ENCODE assay signal across 8 cellular contexts in genomic region chr3:43621406-43621973, GRCh38. TPM values are rescaled to one million over a fixed set of nuclear protein-coding genes. Genes with fewer than 3 reads are reported as not detected.
A peak's percentile ranks its signal among the peaks of the same experiment; 100 is the strongest.
DNase-seq lines count a peak whose midpoint lies in the region; ATAC-seq and TF ChIP-seq lines count a peak whose summit lies in the region.

No MANE protein-coding gene starts in this region.

- H3K4me3 ChIP-seq in dorsolateral prefrontal cortex = peak overlapping the region; percentile 73 to 96 (median 90)
- H3K4me3 ChIP-seq in mesenchymal stem cell (ENCODE audit: insufficient read depth in 1 of 2, low read depth in 1 of 2, low read length in 2 of 2) = peak overlapping the region; percentile 81 to 95
- H3K4me3 ChIP-seq in urinary bladder (ENCODE audit: low read depth, low read length) = peak overlapping the region; percentile 70

- no peak overlapping the region for H2BK12ac ChIP-seq in mesenchymal stem cell (ENCODE audit: low read length in 2 of 2)

- peak overlapping the region; percentile 29 for H2BK120ac ChIP-seq in mesenchymal stem cell (ENCODE audit: low read depth, low read length)

- peaks cover 11% of the 10 kb centered on the region for H3K79me1 ChIP-seq in mesenchymal stem cell (replicated peaks; ENCODE audit: low read length, poor library complexity, severe bottlenecking)

- no peak overlapping the region for H4K91ac ChIP-seq in mesenchymal stem cell (ENCODE audit: low read length)

- peak overlapping the region; percentile 36 for H4K8ac ChIP-seq in mesenchymal stem cell (ENCODE audit: low read length)

- H3K27me3 ChIP-seq in dorsolateral prefrontal cortex (no peaks in the 10 kb centered on the region), mesenchymal stem cell (ENCODE audit: control insufficient read depth in 1 of 2, insufficient read depth in 1 of 2, low read length in 2 of 2) (no peaks in the 10 kb centered on the region)

- H3K4me1 ChIP-seq in mesenchymal stem cell (ENCODE audit: control insufficient read depth, insufficient read depth, low read depth, low read length) (peaks cover 5% of the 10 kb centered on the region), urinary bladder (ENCODE audit: insufficient read depth) (no peaks in the 10 kb centered on the region)

- H3K27ac ChIP-seq in dorsolateral prefrontal cortex = peak overlapping the region in 56 of 59 donors; percentile 50 to 95 (median 81)
- H3K27ac ChIP-seq in mesenchymal stem cell (ENCODE audit: low read length, poor library complexity, severe bottlenecking) = peak overlapping the region; percentile 15
- H3K27ac ChIP-seq in urinary bladder (ENCODE audit: low read depth) = peak overlapping the region; percentile 61

- WGBS in mesenchymal stem cell = under 1% methylated on average over 44 of the region's 44 CpGs
- WGBS in urinary bladder = under 1% methylated on average over 44 of the region's 44 CpGs

- peak overlapping the region; percentile 72 for H2AFZ ChIP-seq in mesenchymal stem cell (ENCODE audit: low read depth, low read length)

- DNase-seq in NAMALWA (ENCODE audit: low spot score) (peak; percentile 16), dorsolateral prefrontal cortex (peak in 5 of 10 donors; percentile 15 to 53 (median 48)), mesenchymal stem cell (no peak), superior temporal gyrus (ENCODE audit: extremely low spot score) (no peak), dermis blood vessel endothelial cell (no peak), NCI-H510A (lab: John Stamatoyannopoulos, UW) (no peak)

- no peak overlapping the region for H3K23ac ChIP-seq in mesenchymal stem cell (ENCODE audit: low read length in 2 of 2)

- peak overlapping the region; percentile 84 for H2BK15ac ChIP-seq in mesenchymal stem cell (ENCODE audit: low read depth, poor library complexity, severe bottlenecking)

- H3K9me3 ChIP-seq in mesenchymal stem cell (ENCODE audit: control insufficient read depth, low read length) = no peaks in the 10 kb centered on the region

- peak overlapping the region; percentile 92 for H3K4me2 ChIP-seq in mesenchymal stem cell (ENCODE audit: low read length, poor library complexity, severe bottlenecking)

- H3K4ac ChIP-seq in mesenchymal stem cell (ENCODE audit: low read depth in 1 of 2, low read length in 2 of 2) = peak overlapping the region; percentile 54 to 73

- peak in 1 of 56 donors; percentile 3 for TF ChIP-seq CTCF in dorsolateral prefrontal cortex (IDR thresholded peaks at IDR 0.05 in 54 of 56, conservative IDR thresholded peaks at IDR 0.05 in 2 of 56; ENCODE audit: low read depth in 1 of 56, partially characterized antibody in 56 of 56)

- intact Hi-C loops in dorsolateral prefrontal cortex (cut with DNase I) = loop anchor here (2.0 to 10.0 kb wide), 4 partner anchors 69 to 716 kb away; partner anchors contain the start of genes ABHD5 (in 1 of the 2), SNRK (in 1 of the 2) and TCAIM (in 1 of the 2)

- peak; percentile 2 for ATAC-seq in GM19023 (IDR thresholded peaks at IDR 0.05; ENCODE audit: unreplicated experiment)

- peak overlapping the region; percentile 94 for H3K9ac ChIP-seq in mesenchymal stem cell (ENCODE audit: low read length)

- H3K14ac ChIP-seq in mesenchymal stem cell (ENCODE audit: low read length in 2 of 2) = peak overlapping the region in 1 of 2 experiments; percentile 8

- peak overlapping the region; percentile 72 to 79 for H3K18ac ChIP-seq in mesenchymal stem cell (ENCODE audit: low read depth in 1 of 2, low read length in 2 of 2)

- H2BK5ac ChIP-seq in mesenchymal stem cell (ENCODE audit: low read depth, low read length, poor library complexity, severe bottlenecking) = peak overlapping the region; percentile 57

- peaks cover 0 to 6% of the 10 kb centered on the region in 2 experiments for H3K36me3 ChIP-seq in mesenchymal stem cell (ENCODE audit: control insufficient read depth in 1 of 2, insufficient read depth in 2 of 2, low read depth in 1 of 2, low read length in 2 of 2)
- H3K36me3 ChIP-seq in urinary bladder (ENCODE audit: insufficient read depth) = no peaks in the 10 kb centered on the region

- H2AK5ac ChIP-seq in mesenchymal stem cell (ENCODE audit: low read length, severe bottlenecking) = no peak overlapping the region

RNA-seq across cellular contexts. Expression of gene ANO10, which starts 0.3 kb away (rescaled TPM):
- total RNA-seq in dorsolateral prefrontal cortex (10 to 100 TPM; 24.1 to 52.4 (median 34.0) TPM), urinary bladder (33.3 TPM), dermis blood vessel endothelial cell (46.5 and 52.9 TPM in 2 replicates)
- polyA plus RNA-seq in mesenchymal stem cell (2013, experiment 1 of 2) = 31.9 TPM
- polyA plus RNA-seq in mesenchymal stem cell (2013, experiment 2 of 2) = 34.1 TPM
- 25.1 TPM for polyA plus RNA-seq in urinary bladder

Comparison
In these comparisons a context has a peak if more than half of its experiments do, and no peak if none do; other contexts are left out.
1. H3K27ac ChIP-seq: peak in every context shown above with its lines; median percentile 81 in dorsolateral prefrontal cortex; 61 in urinary bladder; 15 in mesenchymal stem cell.